Comparison of ENCODE assay signal across 10 cellular contexts in genomic region chr16:54936086-54936978, GRCh38. TPM values are rescaled to one million over a fixed set of nuclear protein-coding genes. Genes with fewer than 3 reads are reported as not detected.
DNase-seq lines count a peak whose midpoint lies in the region; ATAC-seq and TF ChIP-seq lines count a peak whose summit lies in the region.
"Had no signal": no experiment of that assay in that cellular context is flagged by ENCODE, and none has a peak within 500 bp of the region (broad histone marks: within the 10 kb centered on the region; RNA-seq: fewer than 3 reads in every experiment).

No MANE protein-coding gene starts in this region.

- H3K4me1 ChIP-seq in left ventricle myocardium inferior (peaks cover 49% of the 10 kb centered on the region), psoas muscle (peaks cover 9% of the 10 kb centered on the region)

- H3K27ac Mint-ChIP-seq in activated CD8-positive, alpha-beta T cell treated with anti-CD3 and anti-CD28 coated beads for 36 hours, result no peak overlapping the region

- H3K27ac ChIP-seq in left ventricle myocardium inferior (replicated peaks) (peak overlapping the region; percentile 92), psoas muscle (peak overlapping the region; percentile 77)
- H3K27ac ChIP-seq: PC-9 had no signal

- 12 to 32% (median 13%) methylated on average over 58 to 59 of the region's 59 CpGs for WGBS in psoas muscle, 3 donors

- H3K27me3 ChIP-seq in left ventricle myocardium inferior (ENCODE audit: low read depth) (peaks cover 100% of the 10 kb centered on the region), psoas muscle (ENCODE audit: insufficient read depth in 3 of 3, low read length in 2 of 3) (peaks cover 0 to 39% (median 3%) of the 10 kb centered on the region in 3 donors)

- H3K4me3 Mint-ChIP-seq in activated CD8-positive, alpha-beta T cell treated with anti-CD3 and anti-CD28 coated beads for 36 hours, result peak overlapping the region; percentile 26

- DNase-seq in HFF-Myc (ENCODE audit: extremely low read depth, low read depth), result no peak
- DNase-seq in activated CD8-positive, alpha-beta T cell treated with anti-CD3 and anti-CD28 coated beads for 36 hours, result peak; percentile 26
- DNase-seq in left ventricle myocardium inferior, result no peak
- DNase-seq in psoas muscle, result peak in 1 of 2 donors; percentile 67
- no peak for DNase-seq in NCI-H2107 (lab: John Stamatoyannopoulos, UW)
- no peak for DNase-seq in NCI-H1930 (lab: John Stamatoyannopoulos, UW)
- DNase-seq: dorsolateral prefrontal cortex, PC-9 had no signal

- peaks cover 82% of the 10 kb centered on the region for H3K27me3 Mint-ChIP-seq in activated CD8-positive, alpha-beta T cell treated with anti-CD3 and anti-CD28 coated beads for 36 hours

- H3K4me1 Mint-ChIP-seq in activated CD8-positive, alpha-beta T cell treated with anti-CD3 and anti-CD28 coated beads for 36 hours (ENCODE audit: low read depth), result peaks cover 31% of the 10 kb centered on the region

- H3K9me3 Mint-ChIP-seq in activated CD8-positive, alpha-beta T cell treated with anti-CD3 and anti-CD28 coated beads for 36 hours, result no peaks in the 10 kb centered on the region

- H3K4me3 ChIP-seq in HFF-Myc (replicated peaks; ENCODE audit: low read depth, low read length), result peak overlapping the region; percentile 82
- peak overlapping the region; percentile 85 for H3K4me3 ChIP-seq in left ventricle myocardium inferior
- peak overlapping the region; percentile 89 for H3K4me3 ChIP-seq in psoas muscle
- H3K4me3 ChIP-seq: PC-9 had no signal

- H3K9me3 ChIP-seq in left ventricle myocardium inferior (replicated peaks) (no peaks in the 10 kb centered on the region), psoas muscle (no peaks in the 10 kb centered on the region)

- H3K36me3 ChIP-seq in left ventricle myocardium inferior (peaks cover 6% of the 10 kb centered on the region), psoas muscle (ENCODE audit: insufficient read depth in 1 of 2, low read depth in 1 of 2) (no peaks in the 10 kb centered on the region)

- CTCF ChIA-PET in activated CD8-positive, alpha-beta T cell treated with anti-CD3 and anti-CD28 coated beads for 36 hours (lab: Charles Lee), result interaction anchor here (1.7 to 2.3 kb wide), 2 partner anchors 9 to 11 kb away, joined by 4 to 7 read pairs; no protein-coding TSS in a partner anchor

- ATAC-seq in activated CD8-positive, alpha-beta T cell treated with anti-CD3 and anti-CD28 coated beads for 36 hours, result no peak
- ATAC-seq in psoas muscle (peak; percentile 26 to 49 (median 38)), HG02571 (IDR thresholded peaks at IDR 0.05; ENCODE audit: unreplicated experiment) (no peak), HG02678 (IDR thresholded peaks at IDR 0.05; ENCODE audit: unreplicated experiment) (no peak)

- POLR2A ChIA-PET in activated CD8-positive, alpha-beta T cell treated with anti-CD3 and anti-CD28 coated beads for 36 hours (lab: Charles Lee), result interaction anchor here (1.7 kb wide), 1 partner anchor 13 kb away, joined by 4 read pairs; no protein-coding TSS in a partner anchor

- TF ChIP-seq CTCF in HFF-Myc (IDR thresholded peaks at IDR 0.05; ENCODE audit: low read depth, low read length, missing control alignments), result no peak
- TF ChIP-seq CTCF in activated CD8-positive, alpha-beta T cell treated with anti-CD3 and anti-CD28 coated beads for 36 hours (IDR thresholded peaks at IDR 0.05), result no peak
- no peak for TF ChIP-seq CTCF in left ventricle myocardium inferior (IDR thresholded peaks at IDR 0.05; ENCODE audit: borderline replicate concordance)
- no peak for TF ChIP-seq CTCF in psoas muscle (IDR thresholded peaks at IDR 0.05)

- intact Hi-C loops in activated CD8-positive, alpha-beta T cell treated with anti-CD3 and anti-CD28 coated beads for 36 hours (cut with micrococcal nuclease), result loop anchor here (5.0 kb wide), 1 partner anchor 649 kb away; the partner anchor contains the start of gene IRX3
- intact Hi-C loops in left ventricle myocardium inferior (cut with micrococcal nuclease) (no loop called here), psoas muscle (cut with DNase I) (loop anchor here (1.0 to 10.0 kb wide), 6 partner anchors 12 to 1162 kb away; partner anchors contain the start of gene IRX3 (in 1 of the 2))

- peaks cover 6% of the 10 kb centered on the region for H3K36me3 Mint-ChIP-seq in activated CD8-positive, alpha-beta T cell treated with anti-CD3 and anti-CD28 coated beads for 36 hours (ENCODE audit: low read depth)

RNA-seq across cellular contexts. Expression of gene IRX5, which starts 5.7 kb away (rescaled TPM):
- under 1 TPM; 0.14 to 0.34 TPM for total RNA-seq in activated CD8-positive, alpha-beta T cell treated with anti-CD3 and anti-CD28 coated beads for 36 hours
- total RNA-seq in left ventricle myocardium inferior, result 36.8 TPM
- 1 to 10 TPM in 3 of 4 donors, under 1 TPM in 1; 0.56 to 6.8 (median 3.7) TPM for total RNA-seq in psoas muscle
- polyA plus RNA-seq in psoas muscle, result 10 to 100 TPM in 2 of 3 donors, 1 to 10 TPM in 1; 1.0 to 13.0 (median 11.5) TPM
- total RNA-seq: PC-9 had no signal

Comparison
In these comparisons a context has a peak if more than half of its experiments do, and no peak if none do; other contexts are left out.
1. ATAC-seq: peak in psoas muscle (4 of 4); none in activated CD8-positive, alpha-beta T cell treated with anti-CD3 and anti-CD28 coated beads for 36 hours (single experiment), HG02571 (single experiment) and HG02678 (single experiment).
2. Peak in every context shown above with its lines, with median percentiles within 50 percentile points of each other: H3K4me3 ChIP-seq.